8 cellular contexts compared by ENCODE assay signal in the genomic region with DNA sequence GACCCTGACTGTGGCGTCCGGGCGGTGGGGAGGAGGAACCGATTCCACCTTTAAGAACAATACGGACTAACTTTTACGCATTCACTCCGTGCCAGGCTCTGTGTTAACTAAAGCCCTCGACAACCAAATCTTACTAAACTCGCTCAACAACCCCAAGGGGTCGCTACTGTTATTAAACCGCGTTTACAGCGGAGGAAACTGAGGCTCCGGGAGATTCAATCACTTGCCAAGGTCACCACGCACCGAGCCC. TPM values are rescaled to one million over a fixed set of nuclear protein-coding genes. Genes with fewer than 3 reads are reported as not detected.
DNase-seq lines count a peak whose midpoint lies in the region; ATAC-seq and TF ChIP-seq lines count a peak whose summit lies in the region.

No MANE protein-coding gene starts in this region.

- H3K9me3 Mint-ChIP-seq in activated T-cell treated with anti-CD3 and anti-CD28 coated beads, Interleukin-2, amount 50 U/mL, for 24 hours = peaks cover 9% of the 10 kb centered on the region
- H3K9me3 Mint-ChIP-seq in activated B cell treated with CpG ODN at 0.5 μM for 24 hours = peaks cover 3% of the 10 kb centered on the region

- H3K27ac Mint-ChIP-seq in activated T-cell treated with anti-CD3 and anti-CD28 coated beads, Interleukin-2, amount 50 U/mL, for 24 hours = peak overlapping the region; percentile 76
- H3K27ac Mint-ChIP-seq in activated B cell treated with CpG ODN at 0.5 μM for 24 hours = peak overlapping the region; percentile 77

- H3K4me1 ChIP-seq in iPS-18a (ENCODE audit: control insufficient read depth, low read depth, low read length) (peaks cover 9% of the 10 kb centered on the region), subcutaneous abdominal adipose tissue (ENCODE audit: control insufficient read depth in 5 of 5, insufficient read depth in 5 of 5, low read length in 5 of 5) (peaks cover 0 to 21% (median 15%) of the 10 kb centered on the region in 5 donors)

- TF ChIP-seq CTCF in activated B cell treated with CpG ODN at 0.5 μM for 24 hours (IDR thresholded peaks at IDR 0.05) = no peak

- ATAC-seq in activated B cell treated with CpG ODN at 0.5 μM for 24 hours (ENCODE audit: low read depth) (no peak), GM18909 (IDR thresholded peaks at IDR 0.05; ENCODE audit: poor library complexity, unreplicated experiment) (no peak)

- DNase-seq in activated T-cell treated with anti-CD3 and anti-CD28 coated beads, Interleukin-2, amount 50 U/mL, for 24 hours = no peak
- no peak for DNase-seq in activated T-cell treated with anti-CD3 and anti-CD28 coated beads, Interleukin-2, amount 50 U/mL, for 48 hours
- DNase-seq in activated B cell treated with CpG ODN at 0.5 μM for 24 hours (no peak), AG08395 (ENCODE audit: low spot score) (no peak), DMS114 treated with DMSO at 0.1 percent for 48 hours (lab: John Stamatoyannopoulos, UW; ENCODE audit: unreplicated experiment) (no peak)

- POLR2A ChIA-PET in activated B cell treated with CpG ODN at 0.5 μM for 24 hours (lab: Charles Lee) = no interaction called here

- intact Hi-C loops in activated B cell treated with CpG ODN at 0.5 μM for 24 hours (cut with micrococcal nuclease) = no loop called here

- H3K27ac ChIP-seq in iPS-18a (ENCODE audit: low read length) = no peak overlapping the region
- no peak overlapping the region for H3K27ac ChIP-seq in subcutaneous abdominal adipose tissue (ENCODE audit: low read depth, low read length)

- H3K9me3 ChIP-seq in iPS-18a (ENCODE audit: control insufficient read depth, low read depth, low read length) (peaks cover 9% of the 10 kb centered on the region), subcutaneous abdominal adipose tissue (ENCODE audit: control insufficient read depth in 5 of 5, low read length in 5 of 5) (peaks cover 0 to 9% (median 8%) of the 10 kb centered on the region in 5 donors)

- CTCF ChIA-PET in activated B cell treated with CpG ODN at 0.5 μM for 24 hours (lab: Charles Lee) = interaction anchor here (1.5 kb wide), 1 partner anchor 25 kb away, joined by 6 read pairs; no protein-coding TSS in a partner anchor

- H3K36me3 ChIP-seq in iPS-18a (ENCODE audit: control insufficient read depth, low read depth, low read length) (peaks cover 11% of the 10 kb centered on the region), subcutaneous abdominal adipose tissue (ENCODE audit: control insufficient read depth in 5 of 5, insufficient read depth in 5 of 5, low read length in 5 of 5) (peaks cover 0 to 15% (median 11%) of the 10 kb centered on the region in 5 donors)

- peaks cover 26% of the 10 kb centered on the region for H3K4me1 Mint-ChIP-seq in activated T-cell treated with anti-CD3 and anti-CD28 coated beads, Interleukin-2, amount 50 U/mL, for 24 hours (ENCODE audit: low read depth)
- H3K4me1 Mint-ChIP-seq in activated B cell treated with CpG ODN at 0.5 μM for 24 hours = peaks cover 18% of the 10 kb centered on the region

- peak overlapping the region; percentile 77 for H3K4me3 Mint-ChIP-seq in activated T-cell treated with anti-CD3 and anti-CD28 coated beads, Interleukin-2, amount 50 U/mL, for 24 hours
- peak overlapping the region; percentile 83 for H3K4me3 Mint-ChIP-seq in activated B cell treated with CpG ODN at 0.5 μM for 24 hours

- no peak overlapping the region for H3K9ac ChIP-seq in iPS-18a (ENCODE audit: low read length)
- no peak overlapping the region for H3K9ac ChIP-seq in subcutaneous abdominal adipose tissue (ENCODE audit: low read length in 5 of 5)

- H3K36me3 Mint-ChIP-seq in activated T-cell treated with anti-CD3 and anti-CD28 coated beads, Interleukin-2, amount 50 U/mL, for 24 hours (ENCODE audit: low read depth) = peaks cover 48% of the 10 kb centered on the region
- H3K36me3 Mint-ChIP-seq in activated B cell treated with CpG ODN at 0.5 μM for 24 hours (ENCODE audit: low read depth) = peaks cover 17% of the 10 kb centered on the region

- no peaks in the 10 kb centered on the region for H3K27me3 Mint-ChIP-seq in activated T-cell treated with anti-CD3 and anti-CD28 coated beads, Interleukin-2, amount 50 U/mL, for 24 hours
- no peaks in the 10 kb centered on the region for H3K27me3 Mint-ChIP-seq in activated B cell treated with CpG ODN at 0.5 μM for 24 hours

- H3K27me3 ChIP-seq in iPS-18a (ENCODE audit: control insufficient read depth, insufficient read depth, low read length) (peaks cover 12% of the 10 kb centered on the region), subcutaneous abdominal adipose tissue (ENCODE audit: control insufficient read depth in 5 of 5, insufficient read depth in 4 of 5, low read length in 5 of 5) (no peaks in the 10 kb centered on the region)

- peak overlapping the region; percentile 57 for H3K4me3 ChIP-seq in iPS-18a (ENCODE audit: low read length)
- H3K4me3 ChIP-seq in subcutaneous abdominal adipose tissue (ENCODE audit: low read depth in 1 of 5, low read length in 5 of 5) = peak overlapping the region; percentile 26 to 69 (median 50)

RNA-seq across cellular contexts. Expression of gene SAMD1, which starts 1.2 kb away (rescaled TPM):
- total RNA-seq in activated B cell treated with CpG ODN at 0.5 μM for 24 hours = 32.7 and 36.0 TPM in 2 replicates

RNA-seq across cellular contexts. Expression of gene C19orf67, which starts 3.8 kb away (rescaled TPM):
- total RNA-seq in activated B cell treated with CpG ODN at 0.5 μM for 24 hours = not detected in 2 replicates

RNA-seq across cellular contexts. Expression of gene MISP3, which starts 16.8 kb away (rescaled TPM):
- total RNA-seq in activated B cell treated with CpG ODN at 0.5 μM for 24 hours = 0.15 and 0.18 TPM in 2 replicates

RNA-seq across cellular contexts. Expression of gene PALM3, which starts 27.5 kb away (rescaled TPM):
- not detected in 2 replicates for total RNA-seq in activated B cell treated with CpG ODN at 0.5 μM for 24 hours

RNA-seq across cellular contexts. Expression of gene PRKACA, which starts 28.2 kb away (rescaled TPM):
- total RNA-seq in activated B cell treated with CpG ODN at 0.5 μM for 24 hours = 41.6 and 43.7 TPM in 2 replicates
